In the genomic region with DNA sequence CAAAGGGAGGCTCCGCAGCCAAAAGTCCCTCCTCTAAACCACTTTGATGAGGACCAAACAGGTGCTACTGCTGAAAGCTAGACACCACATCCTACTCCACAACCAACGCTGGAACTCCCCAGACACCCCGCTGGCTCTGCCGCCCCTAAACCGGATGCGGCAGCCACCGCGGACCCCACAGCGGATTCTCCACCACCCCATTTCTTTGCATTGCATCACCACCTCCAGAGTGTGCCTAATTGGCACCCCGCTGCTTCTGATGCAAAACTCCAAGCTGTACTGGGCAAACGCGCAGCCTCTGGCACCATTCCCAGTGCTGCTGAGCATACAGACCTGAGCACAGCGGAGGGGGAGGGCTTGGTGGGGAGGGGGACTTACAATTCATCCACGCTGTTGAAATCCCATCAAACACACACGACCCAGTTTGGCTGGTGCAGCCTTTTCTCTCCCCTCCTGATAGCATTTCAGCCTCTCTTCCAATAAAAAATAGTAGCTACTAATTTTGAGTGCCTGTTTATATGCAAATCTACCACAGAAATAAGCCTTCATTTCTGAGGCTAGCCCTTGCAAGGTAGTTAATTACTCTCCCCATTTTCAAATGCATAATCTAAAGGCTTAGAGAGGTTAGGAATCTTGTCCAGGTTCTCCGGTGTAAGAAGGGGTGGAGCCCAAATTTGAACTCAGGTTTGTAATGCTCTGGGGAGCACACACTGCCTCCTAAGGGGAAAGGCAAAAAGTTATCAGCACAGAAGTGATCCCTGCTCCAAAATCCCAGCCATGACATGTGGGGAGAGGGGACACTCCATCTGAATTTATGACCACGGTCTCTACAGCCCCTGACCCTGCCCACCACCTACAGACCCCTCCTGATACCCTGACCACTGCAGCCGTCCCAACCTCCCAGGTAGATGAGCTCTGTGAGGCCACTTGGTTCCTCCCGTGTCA, we compare ENCODE assay signal across 8 cellular contexts. TPM values are rescaled to one million over a fixed set of nuclear protein-coding genes. Genes with fewer than 3 reads are reported as not detected.
DNase-seq lines count a peak whose midpoint lies in the region; ATAC-seq and TF ChIP-seq lines count a peak whose summit lies in the region.

No MANE protein-coding gene starts in this region.

- intact Hi-C loops in cardiac septum (cut with DNase I) = loop anchor here (5.0 kb wide), 1 partner anchor 61 kb away; no protein-coding TSS in a partner anchor
- intact Hi-C loops in gastrocnemius medialis (cut with DNase I; ENCODE audit: low total_unique reads) = no loop called here

- in situ Hi-C loops in gastrocnemius medialis (cut with MboI; ENCODE audit: low sequenced_read_pairs in 4 of 4) = no loop called here

- no peaks in the 10 kb centered on the region for H3K36me3 ChIP-seq in gastrocnemius medialis

- H3K4me3 ChIP-seq in gastrocnemius medialis = peak overlapping the region; percentile 58 to 63 (median 61)

- TF ChIP-seq POLR2A in gastrocnemius medialis (IDR thresholded peaks at IDR 0.05) = no peak

- TF ChIP-seq CTCF in gastrocnemius medialis (IDR thresholded peaks at IDR 0.05 in 4 of 5, conservative IDR thresholded peaks at IDR 0.05 in 1 of 5) = no peak

- H3K4me1 ChIP-seq in gastrocnemius medialis = peaks cover 16 to 21% of the 10 kb centered on the region in 2 donors

- H3K27ac ChIP-seq in gastrocnemius medialis = peak overlapping the region; percentile 86 to 95 (median 91)

- ATAC-seq in GM21717 (IDR thresholded peaks at IDR 0.05; ENCODE audit: unreplicated experiment) = peak; percentile 67
- ATAC-seq in gastrocnemius medialis = peak in 1 of 2 donors; percentile 13

- H3K9me3 ChIP-seq in gastrocnemius medialis = no peaks in the 10 kb centered on the region

- DNase-seq in DMS153 treated with DMSO at 0.1 percent for 48 hours (lab: John Stamatoyannopoulos, UW; ENCODE audit: unreplicated experiment) (peak; percentile 97), LHCN-M2 (ENCODE audit: low read depth) (peak; percentile 82), RPMI8226 (peak; percentile 82), cardiac septum (ENCODE audit: low spot score) (peak; percentile 83), gastrocnemius medialis (peak in 1 of 2 donors; percentile 60), epidermal melanocyte (ENCODE audit: insufficient read length, low spot score) (no peak)
- DNase-seq in activated gamma-delta T cell treated with anti-CD3 and anti-CD28 coated beads, Interleukin-2, amount 50 U/mL, for 16 hours (ENCODE audit: low read depth) = peak; percentile 84

- H3K27me3 ChIP-seq in gastrocnemius medialis = no peaks in the 10 kb centered on the region

RNA-seq across cellular contexts. Expression of a gene that starts 12.2 kb away (rescaled TPM):
- 0.06 TPM in 1 of 2 replicates, not detected in the other for total RNA-seq in LHCN-M2 (2014; rRNA removed)
- 0.02 TPM for polyA plus RNA-seq in LHCN-M2 (2012)
- total RNA-seq in cardiac septum = 1.9 TPM
- total RNA-seq in gastrocnemius medialis = under 1 TPM in 3 of 4 donors, not detected in 1; 0.41 to 0.98 (median 0.52) TPM

RNA-seq across cellular contexts. Expression of a gene that starts 27.3 kb away (rescaled TPM):
- total RNA-seq in LHCN-M2 (2014; rRNA removed) (5.7 and 6.1 TPM in 2 replicates), cardiac septum (3.3 TPM), gastrocnemius medialis (1 to 10 TPM in 3 of 4 donors, under 1 TPM in 1; 0.51 to 4.4 (median 2.4) TPM)
- polyA plus RNA-seq in LHCN-M2 (2012) = 2.8 TPM
